In the genomic region with DNA sequence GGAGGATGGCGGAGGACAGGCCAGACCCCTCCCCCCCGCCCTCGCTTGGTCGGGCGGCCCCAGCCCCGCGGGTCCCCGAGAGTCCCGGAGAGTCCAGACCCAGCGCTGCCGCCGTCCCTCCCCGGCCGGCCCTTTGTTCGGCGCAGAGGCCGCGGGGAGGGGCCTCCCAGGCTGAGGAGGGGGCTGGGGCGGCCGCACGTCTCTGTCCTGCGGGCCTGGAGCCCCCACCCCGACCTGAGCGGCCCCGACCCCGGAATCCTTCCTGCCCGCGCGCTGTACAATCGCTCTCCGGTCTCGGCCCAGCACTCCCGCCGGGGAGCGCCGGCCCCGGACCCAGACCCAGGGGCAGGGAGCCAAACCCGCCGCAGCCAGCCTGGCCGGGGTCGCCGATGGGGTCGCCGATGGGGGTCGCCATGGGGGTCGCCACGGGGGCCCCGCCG, we compare ENCODE assay signal across 21 cellular contexts. TPM values are rescaled to one million over a fixed set of nuclear protein-coding genes. Genes with fewer than 3 reads are reported as not detected.
DNase-seq lines count a peak whose midpoint lies in the region; ATAC-seq, FAIRE-seq and TF ChIP-seq lines count a peak whose summit lies in the region.
"Had no signal": no experiment of that assay in that cellular context is flagged by ENCODE, and none has a peak within 500 bp of the region (broad histone marks: within the 10 kb centered on the region; RNA-seq: fewer than 3 reads in every experiment).

No MANE protein-coding gene starts in this region.

- TF ChIP-seq EP300 in H1 (IDR thresholded peaks at IDR 0.05; ENCODE audit: borderline replicate concordance in 1 of 2, low read depth in 2 of 2, low read length in 2 of 2) (no peak), neural cell (conservative IDR thresholded peaks at IDR 0.05; ENCODE audit: poor library complexity, severe bottlenecking) (no peak)

- H3K4me2 ChIP-seq in H1 (ENCODE audit: insufficient read depth in 1 of 2, low read depth in 2 of 2, low read length in 2 of 2) (peak overlapping the region; percentile 83 to 91), neural cell (ENCODE audit: low read length) (no peak overlapping the region)
- H3K4me2 ChIP-seq: KMS-11 had no signal

- no TSS peak for BruUV-seq in Caco-2 (replicated peaks; lab: Mats Ljungman, UMichigan)

- no peak overlapping the region for H2BK20ac ChIP-seq in H1 (ENCODE audit: low read length)

- H2AK5ac ChIP-seq in H1 (ENCODE audit: low read depth, low read length): no peak overlapping the region

- WGBS in H1 (ENCODE audit: extremely low coverage in 1 of 2, insufficient coverage in 1 of 2, insufficient read length in 1 of 2, insufficient replicate concordance in 2 of 2, low coverage in 1 of 2, low lambda C conversion rate in 2 of 2, missing lambda C conversion rate in 1 of 2), 2 experiments: 2% methylated on average over 18 of the region's 49 CpGs; no CpG with 5 or more reads in 1 of the 2 experiments

- no peak for TF ChIP-seq POLR2A in H1 (IDR thresholded peaks at IDR 0.05; ENCODE audit: control extremely low read depth in 1 of 2, low read depth in 2 of 2, low read length in 2 of 2)

- H3K27me3 ChIP-seq in Caco-2 (replicated peaks; ENCODE audit: control insufficient read depth, insufficient read depth, low read length) (peaks cover 3% of the 10 kb centered on the region), HUES48 (ENCODE audit: control insufficient read depth, insufficient read depth, low read length) (peaks cover 20% of the 10 kb centered on the region), H1 (replicated peaks in 1 of 4; ENCODE audit: control insufficient read depth in 3 of 4, extremely low read depth in 1 of 4, insufficient read depth in 3 of 4, low read length in 3 of 4) (peaks cover 0 to 16% (median 5%) of the 10 kb centered on the region in 4 experiments; a peak in 4 of 7 replicates), neural cell (ENCODE audit: insufficient read depth, low read depth, low read length) (peaks cover 8% of the 10 kb centered on the region)

- no peak overlapping the region for H2BK5ac ChIP-seq in H1 (ENCODE audit: low read depth, low read length)

- H3K79me2 ChIP-seq in H1 (ENCODE audit: control insufficient read depth in 1 of 2, insufficient read depth in 2 of 2, low read length in 2 of 2) (peaks cover 13 to 45% of the 10 kb centered on the region in 2 experiments; a peak in 3 of 4 replicates), neural cell (replicated peaks; ENCODE audit: insufficient read depth, low read length) (peaks cover 54% of the 10 kb centered on the region)

- H3K9ac ChIP-seq in HUES48 (ENCODE audit: low read depth, low read length) (0 out of 2 replicates have a peak overlapping the region, but pooled peaks have one; percentile 30), H1 (replicated peaks in 1 of 4; ENCODE audit: extremely low read depth in 1 of 4, low read depth in 3 of 4, low read length in 3 of 4) (no peak overlapping the region; a peak in 2 of 7 replicates), neural cell (ENCODE audit: low read length) (peak overlapping the region; percentile 89)
- H3K9ac ChIP-seq: KMS-11 had no signal

- peak overlapping the region; percentile 19; the same call in 1 of the 2 replicates for H3K18ac ChIP-seq in H1 (ENCODE audit: extremely low read depth, low read length)

- no peak overlapping the region for H2BK120ac ChIP-seq in H1 (replicated peaks; ENCODE audit: low read depth, low read length)

- H3K4me3 Mint-ChIP-seq in Caco-2 (ENCODE audit: unreplicated experiment): peak overlapping the region; percentile 29
- H3K4me3 Mint-ChIP-seq: activated B cell treated with CpG ODN at 0.5 μM for 24 hours; activated CD8-positive, alpha-beta memory T cell treated with anti-CD3 and anti-CD28 coated beads, Interleukin-2, amount 10 ng/mL, durations not matched to agents 7 days and 5 days; stimulated activated naive CD8-positive, alpha-beta T cell treated with anti-CD3 and anti-CD28 coated beads, Interleukin-15, Interleukin-2, amounts not matched to agents 100 ng/mL and 50 ng/mL, for 24 hours had no signal

- H3K9me3 Mint-ChIP-seq in Caco-2 (ENCODE audit: unreplicated experiment): no peaks in the 10 kb centered on the region
- H3K9me3 Mint-ChIP-seq: activated B cell treated with CpG ODN at 0.5 μM for 24 hours; CD4-positive, alpha-beta memory T cell; effector memory CD8-positive, alpha-beta T cell; stimulated activated naive CD8-positive, alpha-beta T cell treated with anti-CD3 and anti-CD28 coated beads, Interleukin-15, Interleukin-2, amounts not matched to agents 100 ng/mL and 50 ng/mL, for 24 hours; T-cell had no signal

- H3K23me2 ChIP-seq in H1 (ENCODE audit: low read depth, low read length): peaks cover 6% of the 10 kb centered on the region; the same call in 1 of the 2 replicates

- POLR2A ChIA-PET in Caco-2 (lab: Charles Lee) (no interaction called here), H1 (lab: Charles Lee; ENCODE audit: partially characterized antibody) (interaction anchor here (0.7 to 2.6 kb wide), 9 partner anchors 8 to 63 kb away, joined by 3 to 8 read pairs (median 4); a partner anchor contains a TSS)

- H2AFZ ChIP-seq in H1 (ENCODE audit: low read length) (no peak overlapping the region), neural cell (ENCODE audit: low read depth, low read length) (no peak overlapping the region)

- CTCF ChIA-PET in Caco-2 (lab: Charles Lee): interaction anchor here (0.6 kb wide), 2 partner anchors 172 to 180 kb away, joined by 3 to 5 read pairs; no protein-coding TSS in a partner anchor
- CTCF ChIA-PET in H1 (lab: Charles Lee; ENCODE audit: partially characterized antibody): interaction anchor here (1.3 kb wide), 1 partner anchor 30 kb away, joined by 6 read pairs; no protein-coding TSS in a partner anchor

- no peak overlapping the region for H3K14ac ChIP-seq in H1 (ENCODE audit: insufficient read length)

- H3F3A ChIP-seq in neural cell (ENCODE audit: insufficient read depth, low read length, poor library complexity, severe bottlenecking): no peaks in the 10 kb centered on the region

- H4K20me1 ChIP-seq in H1 (replicated peaks in 1 of 2; ENCODE audit: control insufficient read depth in 1 of 2, insufficient read depth in 2 of 2, low read length in 2 of 2) (peaks cover 0 to 11% of the 10 kb centered on the region in 2 experiments), neural cell (ENCODE audit: insufficient read depth) (no peaks in the 10 kb centered on the region)

- H4K5ac ChIP-seq in H1 (ENCODE audit: insufficient read length, low read depth, low read length): no peak overlapping the region

- H4K8ac ChIP-seq in H1 (ENCODE audit: extremely low read depth, insufficient read depth, low read length): no peak overlapping the region; the same call in 1 of the 2 replicates

- H3K27ac ChIP-seq in HUES48 (ENCODE audit: low read depth, low read length): no peak overlapping the region
- no peak overlapping the region for H3K27ac ChIP-seq in H1 (ENCODE audit: low read depth, low read length)
- peak overlapping the region; percentile 69 for H3K27ac ChIP-seq in neural cell (ENCODE audit: low read length)
- H3K27ac ChIP-seq: KMS-11, ovary, skin epidermis had no signal

- H3K4me1 Mint-ChIP-seq in Caco-2 (ENCODE audit: low read depth, unreplicated experiment): no peaks in the 10 kb centered on the region

- peaks cover 47% of the 10 kb centered on the region for H3K27me3 Mint-ChIP-seq in Caco-2 (ENCODE audit: insufficient read depth, unreplicated experiment)

- intact Hi-C loops in Caco-2 (cut with micrococcal nuclease; ENCODE audit: unreplicated experiment): no loop called here

- TF ChIP-seq RAD21 in H1 (IDR thresholded peaks at IDR 0.05 in 1 of 2, conservative IDR thresholded peaks at IDR 0.05 in 1 of 2; ENCODE audit: low read depth in 2 of 2, low read length in 2 of 2): no peak
- TF ChIP-seq RAD21 in neural cell (conservative IDR thresholded peaks at IDR 0.05): no peak

- H3K4me3 ChIP-seq in Caco-2 (ENCODE audit: low read depth, low read length) (no peak overlapping the region), HUES48 (ENCODE audit: low read depth, low read length) (peak overlapping the region; percentile 84), H1 (ENCODE audit: extremely low read depth in 1 of 4, insufficient read depth in 2 of 4, low read depth in 3 of 4, low read length in 4 of 4) (peak overlapping the region; percentile 72 to 94 (median 82)), neural cell (ENCODE audit: low read length) (peak overlapping the region; percentile 98)
- H3K4me3 ChIP-seq: ovary had no signal

- H3K9me2 ChIP-seq in neural cell (ENCODE audit: insufficient read depth, low read length): no peaks in the 10 kb centered on the region

- H3K79me1 ChIP-seq in H1 (ENCODE audit: low read depth, low read length): peaks cover 18% of the 10 kb centered on the region

- no peak overlapping the region for H4K91ac ChIP-seq in H1 (replicated peaks; ENCODE audit: insufficient read length, low read length)

- no peak overlapping the region for H2BK12ac ChIP-seq in H1 (ENCODE audit: low read depth, low read length)

- no peak for ATAC-seq in GM21447 (IDR thresholded peaks at IDR 0.05; ENCODE audit: unreplicated experiment)
- no peak for ATAC-seq in HG03280 (IDR thresholded peaks at IDR 0.05; ENCODE audit: unreplicated experiment)
- ATAC-seq: activated CD8-positive, alpha-beta memory T cell treated with anti-CD3 and anti-CD28 coated beads, Interleukin-2, amount 10 ng/mL, durations not matched to agents 7 days and 5 days; effector memory CD8-positive, alpha-beta T cell had no signal

- H3K36me3 Mint-ChIP-seq in Caco-2 (ENCODE audit: insufficient read depth, unreplicated experiment): peaks cover 4% of the 10 kb centered on the region
- H3K36me3 Mint-ChIP-seq: activated CD8-positive, alpha-beta memory T cell treated with anti-CD3 and anti-CD28 coated beads, Interleukin-2, amount 10 ng/mL, durations not matched to agents 7 days and 5 days; CD4-positive, alpha-beta memory T cell; T-cell had no signal

- H3K4ac ChIP-seq in H1 (replicated peaks; ENCODE audit: insufficient read length, low read depth, low read length): no peak overlapping the region

- H2BK15ac ChIP-seq in H1 (ENCODE audit: low read length): no peak overlapping the region

- H3K4me1 ChIP-seq in Caco-2 (peaks cover 6% of the 10 kb centered on the region; the same call in 1 of the 2 replicates), HUES48 (ENCODE audit: control insufficient read depth, insufficient read depth, low read length) (peaks cover 11% of the 10 kb centered on the region; the same call in 1 of the 2 replicates), H1 (replicated peaks in 1 of 4; ENCODE audit: control insufficient read depth in 3 of 4, insufficient read depth in 4 of 4, low read length in 3 of 4) (peaks cover 0 to 21% (median 10%) of the 10 kb centered on the region in 4 experiments; a peak in 6 of 7 replicates)

- no peak for DNase-seq in Caco-2
- DNase-seq in H1 (ENCODE audit: low read depth in 1 of 2, low spot score in 2 of 2): no peak
- no peak for DNase-seq in cerebellar nuclear complex (lab: John Stamatoyannopoulos, UW)
- DNase-seq: activated B cell treated with CpG ODN at 0.5 μM for 24 hours; activated CD8-positive, alpha-beta memory T cell treated with anti-CD3 and anti-CD28 coated beads, Interleukin-2, amount 10 ng/mL, durations not matched to agents 7 days and 5 days; activated naive CD4-positive, alpha-beta T cell; CD4-positive, alpha-beta memory T cell; effector memory CD8-positive, alpha-beta T cell; islet precursor cell; midbrain; NCI-H510A; ovary; T-cell had no signal

- no peak overlapping the region for H3K56ac ChIP-seq in H1 (replicated peaks; ENCODE audit: insufficient read length, low read depth, low read length)

- H3K9me3 ChIP-seq in Caco-2 (no peaks in the 10 kb centered on the region), HUES48 (ENCODE audit: control insufficient read depth, insufficient read depth, low read length) (no peaks in the 10 kb centered on the region), H1 (ENCODE audit: insufficient read depth in 2 of 2, low read depth in 1 of 2, low read length in 1 of 2) (no peaks in the 10 kb centered on the region), neural cell (ENCODE audit: low read length) (no peaks in the 10 kb centered on the region)
- H3K9me3 ChIP-seq: ovary had no signal

- H3K36me3 ChIP-seq in Caco-2 (ENCODE audit: control insufficient read depth, insufficient read depth, low read length) (no peaks in the 10 kb centered on the region), HUES48 (ENCODE audit: control insufficient read depth, insufficient read depth, low read length) (no peaks in the 10 kb centered on the region), H1 (ENCODE audit: control insufficient read depth in 2 of 4, insufficient read depth in 4 of 4, low read length in 3 of 4) (no peaks in the 10 kb centered on the region), neural cell (ENCODE audit: insufficient read depth, low read length) (no peaks in the 10 kb centered on the region)
- H3K36me3 ChIP-seq: ovary had no signal

- TF ChIP-seq CTCF in Caco-2 (IDR thresholded peaks at IDR 0.05; ENCODE audit: insufficient read depth in 1 of 2, low read depth in 1 of 2, low read length in 1 of 2, severe bottlenecking in 1 of 2, unreplicated experiment in 1 of 2) (no peak), H1 (IDR thresholded peaks at IDR 0.05; ENCODE audit: control extremely low read depth in 1 of 3, insufficient read depth in 1 of 3, low read depth in 1 of 3, low read length in 3 of 3) (no peak), neural cell (IDR thresholded peaks at IDR 0.05; ENCODE audit: poor library complexity, severe bottlenecking) (no peak)

- FAIRE-seq in H1 (lab: Jason Lieb, UNC): no peak

- H3K23ac ChIP-seq in H1 (ENCODE audit: insufficient read length): no peak overlapping the region

- H3K27ac Mint-ChIP-seq in Caco-2 (ENCODE audit: unreplicated experiment): no peak overlapping the region
- H3K27ac Mint-ChIP-seq: activated B cell treated with CpG ODN at 0.5 μM for 24 hours; activated CD8-positive, alpha-beta memory T cell treated with anti-CD3 and anti-CD28 coated beads, Interleukin-2, amount 10 ng/mL, durations not matched to agents 7 days and 5 days; CD4-positive, alpha-beta memory T cell; effector memory CD8-positive, alpha-beta T cell; stimulated activated naive CD8-positive, alpha-beta T cell treated with anti-CD3 and anti-CD28 coated beads, Interleukin-15, Interleukin-2, amounts not matched to agents 100 ng/mL and 50 ng/mL, for 24 hours; T-cell had no signal

RNA-seq across cellular contexts. Expression of a gene that starts 0.7 kb away (rescaled TPM):
- total RNA-seq in Caco-2 (2022): 0.25 and 0.46 TPM in 2 replicates
- 82.6 and 88.6 TPM in 2 replicates for total RNA-seq in H1 (2021; fragmentation: NEBNext Ultra II Directional; extraction: Animal tissue kit (Norgen Biotek cat#: 25700))
- polyA plus RNA-seq in H1 (2011; rRNA removed) (243 and 277 TPM in 2 replicates), neural cell (84.7 and 88.8 TPM in 2 replicates)
- 174 TPM for polyA plus RNA-seq in H1 (2011; cell fraction: cytosol; rRNA removed)
- polyA plus RNA-seq in H1 (2011; cell fraction: nucleus; rRNA removed): 206 TPM
- 41.9 to 107 TPM (median 94.0 TPM) in 4 replicates for polyA plus RNA-seq in H1 (2012, experiment 1 of 2)
- polyA plus RNA-seq in H1 (2012, experiment 2 of 2): 88.7 TPM
- polyA plus RNA-seq in H1 (2013, experiment 1 of 2): 72.4 TPM
- 73.2 TPM for polyA plus RNA-seq in H1 (2013, experiment 2 of 2)
- polyA minus RNA-seq in H1 (2011; rRNA and poly(A)+ RNA removed): 40.5 and 42.0 TPM in 2 replicates
- polyA minus RNA-seq in H1 (2011; cell fraction: cytosol; rRNA and poly(A)+ RNA removed): 39.6 TPM
- 33.1 TPM for polyA minus RNA-seq in H1 (2011; cell fraction: nucleus; rRNA and poly(A)+ RNA removed)
- polyA minus RNA-seq in neural cell: 238 and 304 TPM in 2 replicates
- total RNA-seq: activated B cell treated with CpG ODN at 0.5 μM for 24 hours; CD4-positive, alpha-beta memory T cell; fibroblast of villous mesenchyme; ovary had no signal
- polyA plus RNA-seq: CD4-positive, alpha-beta memory T cell; ovary had no signal

RNA-seq across cellular contexts. Expression of a gene that starts 27.1 kb away (rescaled TPM):
- total RNA-seq in Caco-2 (2022): 25.2 and 32.0 TPM in 2 replicates
- total RNA-seq in H1 (2021; fragmentation: NEBNext Ultra II Directional; extraction: Animal tissue kit (Norgen Biotek cat#: 25700)): 25.8 and 27.9 TPM in 2 replicates
- polyA plus RNA-seq in H1 (2011; rRNA removed): 7.4 and 17.5 TPM in 2 replicates
- 15.5 TPM for polyA plus RNA-seq in H1 (2011; cell fraction: cytosol; rRNA removed)
- 33.5 TPM for polyA plus RNA-seq in H1 (2011; cell fraction: nucleus; rRNA removed)
- polyA plus RNA-seq in H1 (2012, experiment 1 of 2): 25.2 to 45.3 TPM (median 39.3 TPM) in 4 replicates
- 22.6 TPM for polyA plus RNA-seq in H1 (2012, experiment 2 of 2)
- 26.8 TPM for polyA plus RNA-seq in H1 (2013, experiment 1 of 2)
- 25.5 TPM for polyA plus RNA-seq in H1 (2013, experiment 2 of 2)
- 6.0 and 11.9 TPM in 2 replicates for polyA minus RNA-seq in H1 (2011; rRNA and poly(A)+ RNA removed)
- polyA minus RNA-seq in H1 (2011; cell fraction: cytosol; rRNA and poly(A)+ RNA removed): 20.6 TPM
- 13.6 TPM for polyA minus RNA-seq in H1 (2011; cell fraction: nucleus; rRNA and poly(A)+ RNA removed)
- 208 and 260 TPM in 2 replicates for polyA plus RNA-seq in neural cell
- 235 and 244 TPM in 2 replicates for polyA minus RNA-seq in neural cell
- polyA plus RNA-seq: CD4-positive, alpha-beta memory T cell had no signal

RNA-seq across cellular contexts. Expression of a gene that starts 48.8 kb away (rescaled TPM):
- 511 and 634 TPM in 2 replicates for total RNA-seq in Caco-2 (2022)
- total RNA-seq in H1 (2021; fragmentation: NEBNext Ultra II Directional; extraction: Animal tissue kit (Norgen Biotek cat#: 25700)): 125 and 138 TPM in 2 replicates
- 30.5 and 49.9 TPM in 2 replicates for polyA plus RNA-seq in H1 (2011; rRNA removed)
- 13.6 TPM for polyA plus RNA-seq in H1 (2011; cell fraction: cytosol; rRNA removed)
- 40.2 TPM for polyA plus RNA-seq in H1 (2011; cell fraction: nucleus; rRNA removed)
- 38.8 to 127 TPM (median 112 TPM) in 4 replicates for polyA plus RNA-seq in H1 (2012, experiment 1 of 2)
- 66.7 TPM for polyA plus RNA-seq in H1 (2012, experiment 2 of 2)
- polyA plus RNA-seq in H1 (2013, experiment 1 of 2): 147 TPM
- polyA plus RNA-seq in H1 (2013, experiment 2 of 2): 151 TPM
- 2.8 and 4.9 TPM in 2 replicates for polyA minus RNA-seq in H1 (2011; rRNA and poly(A)+ RNA removed)
- 109 TPM for polyA minus RNA-seq in H1 (2011; cell fraction: cytosol; rRNA and poly(A)+ RNA removed)
- 58.7 TPM for polyA minus RNA-seq in H1 (2011; cell fraction: nucleus; rRNA and poly(A)+ RNA removed)
- polyA plus RNA-seq in neural cell: 95.1 and 106 TPM in 2 replicates
- polyA minus RNA-seq in neural cell: 103 and 119 TPM in 2 replicates

Comparison
In these comparisons a context has a peak if more than half of its experiments do, and no peak if none do; other contexts are left out.
1. H3K9ac ChIP-seq: peak in HUES48 (single experiment) and neural cell (single experiment); none in H1 (0 of 4).
2. RNA of a gene that starts 0.7 kb away (total RNA-seq): 82.6 to 88.6 TPM in H1; 0.25 to 0.46 TPM in Caco-2; every median in the first group is over 10 times any median in the second.